Comparison of ENCODE assay signal across 15 cellular contexts in the genomic region with DNA sequence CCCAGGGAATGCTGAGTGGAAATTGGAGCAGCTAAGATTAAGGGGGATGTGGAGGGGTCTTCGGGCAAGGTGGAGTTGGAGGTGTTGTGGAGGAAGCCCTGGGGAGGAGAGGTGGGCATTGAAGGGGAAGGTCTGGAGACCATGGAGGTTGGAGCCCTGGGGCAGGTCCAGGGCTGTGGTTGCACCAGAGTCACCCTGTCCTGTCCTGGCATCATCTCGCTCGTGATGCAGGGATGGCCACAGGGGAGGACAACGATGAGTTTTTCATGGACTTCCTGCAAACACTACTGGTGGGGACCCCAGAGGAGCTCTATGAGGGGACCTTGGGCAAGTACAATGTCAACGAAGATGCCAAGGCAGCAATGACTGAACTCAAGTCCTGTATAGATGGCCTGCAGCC. TPM values are rescaled to one million over a fixed set of nuclear protein-coding genes. Genes with fewer than 3 reads are reported as not detected.
"Had no signal": no experiment of that assay in that cellular context is flagged by ENCODE, and none has a peak within 500 bp of the region (broad histone marks: within the 10 kb centered on the region; RNA-seq: fewer than 3 reads in every experiment).

No MANE protein-coding gene starts in this region.

RNA-seq across cellular contexts. Expression of gene SCGB1C1, which starts 0.6 kb away (rescaled TPM):
- total RNA-seq: activated CD8-positive, alpha-beta memory T cell treated with anti-CD3 and anti-CD28 coated beads for 36 hours; cerebellum; dermis blood vessel endothelial cell; hepatocyte; left ventricle myocardium superior; naive thymus-derived CD4-positive, alpha-beta T cell; neural crest cell; occipital lobe; progenitor cell of endocrine pancreas; RPMI7951; subcutaneous adipose tissue; tibial nerve; WTC11 had no signal
- polyA plus RNA-seq: esophagus; hepatocyte; immature natural killer cell; naive thymus-derived CD4-positive, alpha-beta T cell had no signal
